ENCODE assay signal across 25 cellular contexts in the genomic region with DNA sequence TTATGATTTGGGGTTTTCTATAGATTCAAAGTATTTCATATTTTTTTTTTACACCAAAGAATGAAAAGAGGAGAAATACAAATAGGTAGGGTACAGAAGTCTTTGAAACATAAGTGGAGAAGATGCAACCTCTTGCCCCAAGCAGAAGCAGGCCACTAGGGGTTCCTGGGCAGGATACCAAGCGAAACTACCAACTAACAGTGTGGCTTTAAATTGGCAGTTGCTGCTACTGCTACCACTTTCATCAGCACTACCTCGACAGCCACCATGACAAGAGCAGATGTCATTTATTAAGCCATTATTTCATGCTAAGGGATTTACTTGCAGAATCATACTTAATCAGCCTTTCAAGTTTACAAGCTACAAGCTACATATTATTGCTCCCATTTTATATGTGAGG.
DNase-seq lines count a peak whose midpoint lies in the region; ATAC-seq and TF ChIP-seq lines count a peak whose summit lies in the region.
"Had no signal": no experiment of that assay in that cellular context is flagged by ENCODE, and none has a peak within 500 bp of the region (broad histone marks: within the 10 kb centered on the region; RNA-seq: fewer than 3 reads in every experiment).

No MANE protein-coding gene starts in this region.

- no peaks in the 10 kb centered on the region for H3K27me3 Mint-ChIP-seq in activated T-helper 17 cell treated with anti-CD3 and anti-CD28 coated beads, Interleukin-2, amount 50 U/mL, for 72 hours

- H3K27ac ChIP-seq in DND-41 (ENCODE audit: low read length) (no peak overlapping the region), left lung (no peak overlapping the region)
- H3K27ac ChIP-seq: Peyer's patch, SK-N-MC had no signal

- DNase-seq in DND-41 (no peak), left lung (no peak)
- DNase-seq: 8988T, ACHN, Calu3, DMS79 treated with DMSO at 0.1 percent for 48 hours, HCEC 1CT, NCI-H1048, NCI-H1417, NCI-H1694 treated with DMSO at 0.1 percent for 48 hours, NCI-H2081, NCI-H2227 treated with DMSO at 0.1 percent for 48 hours, NCI-H69, OCI-M1, Peyer's patch, SIG-M5 had no signal

- H3K36me3 ChIP-seq in DND-41 (ENCODE audit: insufficient read depth, low read length) (no peaks in the 10 kb centered on the region), Loucy (ENCODE audit: insufficient read depth, low read length) (no peaks in the 10 kb centered on the region), left lung (no peaks in the 10 kb centered on the region)
- H3K36me3 ChIP-seq: Peyer's patch had no signal

- no peaks in the 10 kb centered on the region for H3K27me3 ChIP-seq in DND-41 (ENCODE audit: insufficient read depth, low read length, poor library complexity)
- no peaks in the 10 kb centered on the region for H3K27me3 ChIP-seq in Loucy (ENCODE audit: insufficient read depth, low read length, poor library complexity, severe bottlenecking)
- no peaks in the 10 kb centered on the region for H3K27me3 ChIP-seq in left lung
- H3K27me3 ChIP-seq: Peyer's patch had no signal

- no peaks in the 10 kb centered on the region for H3K4me1 Mint-ChIP-seq in activated T-helper 17 cell treated with anti-CD3 and anti-CD28 coated beads, Interleukin-2, amount 50 U/mL, for 72 hours

- no peaks in the 10 kb centered on the region for H3K36me3 Mint-ChIP-seq in activated T-helper 17 cell treated with anti-CD3 and anti-CD28 coated beads, Interleukin-2, amount 50 U/mL, for 72 hours (ENCODE audit: low read depth)

- H3K4me1 ChIP-seq in DND-41 (ENCODE audit: insufficient read depth, low read length) (no peaks in the 10 kb centered on the region), Loucy (ENCODE audit: insufficient read depth, low read length, poor library complexity, severe bottlenecking) (peaks cover 6% of the 10 kb centered on the region), left lung (peaks cover 0 to 39% of the 10 kb centered on the region in 2 donors)

- H3K9me2 ChIP-seq in Loucy (replicated peaks; ENCODE audit: low read depth, low read length) = no peaks in the 10 kb centered on the region

- H3K4me3 Mint-ChIP-seq in activated T-helper 17 cell treated with anti-CD3 and anti-CD28 coated beads, Interleukin-2, amount 50 U/mL, for 72 hours = no peak overlapping the region
- H3K4me3 Mint-ChIP-seq: T-helper 1 cell treated with Interleukin-12 subunit alpha and Interleukin-12 subunit beta and Interleukin-4 antibody, amounts not matched to agents 30 μg/mL and 1 μg/mL, for 36 hours had no signal

- peak; percentile 4 for TF ChIP-seq CTCF in DND-41 (IDR thresholded peaks at IDR 0.05; ENCODE audit: borderline replicate concordance, extremely low read depth, low read length, poor library complexity, severe bottlenecking)
- TF ChIP-seq CTCF in Loucy (conservative IDR thresholded peaks at IDR 0.05; ENCODE audit: low read length) = 0 out of 2 replicates have a peak, but pooled peaks have one; percentile 10
- no peak for TF ChIP-seq CTCF in left lung (IDR thresholded peaks at IDR 0.05)

- no peaks in the 10 kb centered on the region for H3K9me3 ChIP-seq in DND-41 (ENCODE audit: insufficient read depth, low read length, severe bottlenecking)
- no peaks in the 10 kb centered on the region for H3K9me3 ChIP-seq in Loucy (ENCODE audit: insufficient read depth, low read depth, low read length)
- H3K9me3 ChIP-seq in left lung = no peaks in the 10 kb centered on the region
- H3K9me3 ChIP-seq: Peyer's patch had no signal

- H3K4me3 ChIP-seq in DND-41 (ENCODE audit: low read depth in 1 of 2, low read length in 2 of 2) (no peak overlapping the region), Loucy (ENCODE audit: low read length, poor library complexity, severe bottlenecking) (no peak overlapping the region), left lung (no peak overlapping the region)
- H3K4me3 ChIP-seq: K562, Peyer's patch, SK-N-MC had no signal

- H3K4me2 ChIP-seq in DND-41 (ENCODE audit: insufficient read depth, low read length) (no peak overlapping the region), Loucy (ENCODE audit: low read depth, low read length, poor library complexity, severe bottlenecking) (no peak overlapping the region)

- H4K20me1 ChIP-seq in DND-41 (ENCODE audit: insufficient read depth, low read length) = no peaks in the 10 kb centered on the region
- no peaks in the 10 kb centered on the region for H4K20me1 ChIP-seq in Loucy (ENCODE audit: insufficient read depth, low read length, poor library complexity, severe bottlenecking)

- H3K9ac ChIP-seq in DND-41 (ENCODE audit: low read depth, low read length) (no peak overlapping the region), Loucy (ENCODE audit: low read depth, low read length, poor library complexity, severe bottlenecking) (no peak overlapping the region)

- H3K9me3 Mint-ChIP-seq in activated T-helper 17 cell treated with anti-CD3 and anti-CD28 coated beads, Interleukin-2, amount 50 U/mL, for 72 hours = no peaks in the 10 kb centered on the region
- H3K9me3 Mint-ChIP-seq: T-helper 1 cell treated with Interleukin-12 subunit alpha and Interleukin-12 subunit beta and Interleukin-4 antibody, amounts not matched to agents 30 μg/mL and 1 μg/mL, for 36 hours had no signal

- intact Hi-C loops in left lung (cut with DNase I) = no loop called here

- H3K79me2 ChIP-seq in DND-41 (ENCODE audit: insufficient read depth, low read length) (no peaks in the 10 kb centered on the region), Loucy (ENCODE audit: insufficient read depth, low read length) (no peaks in the 10 kb centered on the region)

- H3F3A ChIP-seq in Loucy (ENCODE audit: low read depth) = no peaks in the 10 kb centered on the region

- ATAC-seq in DND-41 (ENCODE audit: insufficient read depth, low read depth) (no peak), GM18498 (IDR thresholded peaks at IDR 0.05; ENCODE audit: unreplicated experiment) (peak; percentile 39), left lung (no peak), GM21515 (IDR thresholded peaks at IDR 0.05; ENCODE audit: unreplicated experiment) (no peak), GM18502 (IDR thresholded peaks at IDR 0.05; ENCODE audit: poor library complexity, unreplicated experiment) (no peak), HG03432 (IDR thresholded peaks at IDR 0.05; ENCODE audit: unreplicated experiment) (no peak)
- ATAC-seq in activated T-helper 17 cell treated with anti-CD3 and anti-CD28 coated beads, Interleukin-2, amount 50 U/mL, for 72 hours (replicated peaks) = no peak
- ATAC-seq: K562 had no signal

- peak overlapping the region; percentile 21 for H3K27ac Mint-ChIP-seq in activated T-helper 17 cell treated with anti-CD3 and anti-CD28 coated beads, Interleukin-2, amount 50 U/mL, for 72 hours
- H3K27ac Mint-ChIP-seq: T-helper 1 cell treated with Interleukin-12 subunit alpha and Interleukin-12 subunit beta and Interleukin-4 antibody, amounts not matched to agents 30 μg/mL and 1 μg/mL, for 36 hours had no signal

- no peak overlapping the region for H2AFZ ChIP-seq in DND-41 (ENCODE audit: low read depth, low read length)
- no peak overlapping the region for H2AFZ ChIP-seq in Loucy (ENCODE audit: low read length)

Comparison
In these comparisons a context has a peak if more than half of its experiments do, and no peak if none do; other contexts are left out.
1. CTCF ChIP-seq: peak in DND-41 (single experiment) and Loucy (single experiment); none in left lung (0 of 2).